In the genomic region with DNA sequence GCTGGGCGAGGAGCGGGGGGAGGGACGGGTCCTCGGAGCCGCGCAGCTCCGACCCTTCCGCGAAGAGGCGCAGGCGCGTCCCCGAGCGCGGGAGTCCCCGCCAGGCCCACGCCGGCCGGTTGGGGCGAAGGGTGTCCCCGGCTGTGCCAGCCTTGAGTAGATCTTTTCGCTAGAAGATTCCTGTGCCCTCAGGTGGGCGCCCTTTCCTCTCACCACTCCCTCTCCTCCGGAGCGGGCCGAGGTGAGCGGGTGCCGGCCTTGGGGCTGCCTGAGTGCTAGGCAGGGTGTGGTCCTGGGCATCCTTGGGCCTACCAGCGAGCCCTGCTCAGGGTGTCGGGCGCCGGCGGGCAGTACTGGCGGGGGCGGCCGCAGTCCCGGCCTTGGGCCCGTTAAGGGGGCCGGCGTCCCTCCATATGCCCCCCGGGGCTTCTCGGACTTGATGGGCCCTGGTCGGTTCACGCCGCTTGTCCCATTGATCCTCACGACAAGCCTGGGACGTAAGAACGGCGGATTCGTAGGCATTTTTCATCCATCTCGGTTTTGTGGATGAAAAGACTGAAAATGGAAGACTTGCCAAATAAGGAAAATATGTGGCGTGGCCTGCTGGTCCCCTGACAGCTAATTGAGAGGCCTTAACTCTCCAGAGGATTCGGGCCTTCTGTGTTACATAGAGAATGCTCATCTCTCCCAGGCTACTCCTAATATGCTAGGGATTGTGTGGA, we compare ENCODE assay signal across 8 cellular contexts. TPM values are rescaled to one million over a fixed set of nuclear protein-coding genes. Genes with fewer than 3 reads are reported as not detected.
DNase-seq lines count a peak whose midpoint lies in the region; ATAC-seq and TF ChIP-seq lines count a peak whose summit lies in the region.

No MANE protein-coding gene starts in this region.

- no peaks in the 10 kb centered on the region for H3K9me3 Mint-ChIP-seq in stimulated activated effector memory CD8-positive, alpha-beta T cell treated with anti-CD3 and anti-CD28 coated beads, Interleukin-12 subunit alpha, Interleukin-12 subunit beta, amount 100 ng/mL, for 72 hours

- peak overlapping the region; percentile 91 for H3K27ac Mint-ChIP-seq in stimulated activated effector memory CD8-positive, alpha-beta T cell treated with anti-CD3 and anti-CD28 coated beads, Interleukin-12 subunit alpha, Interleukin-12 subunit beta, amount 100 ng/mL, for 72 hours

- H3K4me3 Mint-ChIP-seq in stimulated activated effector memory CD8-positive, alpha-beta T cell treated with anti-CD3 and anti-CD28 coated beads, Interleukin-12 subunit alpha, Interleukin-12 subunit beta, amount 100 ng/mL, for 72 hours = peak overlapping the region; percentile 81

- TF ChIP-seq CTCF in epithelial cell of esophagus (IDR thresholded peaks at IDR 0.05; ENCODE audit: insufficient read depth, low read depth, low read length, missing control alignments) = no peak
- no peak for TF ChIP-seq CTCF in mucosa of descending colon (IDR thresholded peaks at IDR 0.05)

- DNase-seq in C1 segment of cervical spinal cord (lab: John Stamatoyannopoulos, UW) = peak in 12 of 14 donors; percentile 39 to 85 (median 67)
- peak; percentile 85 for DNase-seq in NCI-H69 (lab: John Stamatoyannopoulos, UW)
- DNase-seq in activated CD8-positive, alpha-beta memory T cell treated with anti-CD3 and anti-CD28 coated beads, Interleukin-2, amount 50 U/mL, for 4 hours = peak; percentile 66
- DNase-seq in epithelial cell of esophagus (ENCODE audit: low read depth) = peak; percentile 47
- DNase-seq in mucosa of descending colon = peak; percentile 43 to 80 (median 77)
- peak; percentile 62 to 89 for DNase-seq in stimulated activated effector memory CD8-positive, alpha-beta T cell treated with anti-CD3 and anti-CD28 coated beads, Interleukin-12 subunit alpha, Interleukin-12 subunit beta, amount 100 ng/mL, for 72 hours (ENCODE audit: low spot score in 2 of 2)

- ATAC-seq in GM19035 (IDR thresholded peaks at IDR 0.05; ENCODE audit: unreplicated experiment) = peak; percentile 46
- peak; percentile 43 for ATAC-seq in HG03280 (IDR thresholded peaks at IDR 0.05; ENCODE audit: unreplicated experiment)
- peak; percentile 73 for ATAC-seq in mucosa of descending colon
- ATAC-seq in stimulated activated effector memory CD8-positive, alpha-beta T cell treated with anti-CD3 and anti-CD28 coated beads, Interleukin-12 subunit alpha, Interleukin-12 subunit beta, amount 100 ng/mL, for 72 hours = peak; percentile 75

- H3K9me3 ChIP-seq in mucosa of descending colon = no peaks in the 10 kb centered on the region

- peaks cover 12% of the 10 kb centered on the region for H3K4me1 ChIP-seq in mucosa of descending colon (ENCODE audit: low read depth)

- H3K36me3 Mint-ChIP-seq in stimulated activated effector memory CD8-positive, alpha-beta T cell treated with anti-CD3 and anti-CD28 coated beads, Interleukin-12 subunit alpha, Interleukin-12 subunit beta, amount 100 ng/mL, for 72 hours = peaks cover 57% of the 10 kb centered on the region

- peak overlapping the region; percentile 69 for H3K4me3 ChIP-seq in epithelial cell of esophagus (ENCODE audit: low read length)
- H3K4me3 ChIP-seq in mucosa of descending colon = peak overlapping the region; percentile 91

- H3K4me1 Mint-ChIP-seq in stimulated activated effector memory CD8-positive, alpha-beta T cell treated with anti-CD3 and anti-CD28 coated beads, Interleukin-12 subunit alpha, Interleukin-12 subunit beta, amount 100 ng/mL, for 72 hours = peaks cover 42% of the 10 kb centered on the region

- intact Hi-C loops in mucosa of descending colon (cut with DNase I, micrococcal nuclease) = no loop called here

- H3K36me3 ChIP-seq in mucosa of descending colon (ENCODE audit: low read depth) = no peaks in the 10 kb centered on the region

RNA-seq across cellular contexts. Expression of a gene that starts 0.7 kb away (rescaled TPM):
- total RNA-seq in mucosa of descending colon = 10 to 100 TPM; 10.7 to 56.3 (median 22.7) TPM

Comparison
In these comparisons a context has a peak if more than half of its experiments do, and no peak if none do; other contexts are left out.
1. Peak in every context shown above with its lines: DNase-seq, ATAC-seq and H3K4me3 ChIP-seq.